In genomic region chr6:130047440-130047995, GRCh38 we compare ENCODE assay signal across 1 cellular context.
TF ChIP-seq lines count a peak whose summit lies in the region.

No MANE protein-coding gene starts in this region.

TF ChIP-seq in WTC11, 78 proteins besides CTCF, POLR2A, EP300 and RAD21:
- no peak for TF ChIP-seq ARID4B (CRISPR knock-in tag; IDR thresholded peaks at IDR 0.05; ENCODE audit: borderline replicate concordance)
- TF ChIP-seq ZNF121 (CRISPR knock-in tag; IDR thresholded peaks at IDR 0.05) = no peak
- TF ChIP-seq ZNF263 (CRISPR knock-in tag; IDR thresholded peaks at IDR 0.05; ENCODE audit: low read depth) = no peak
- TF ChIP-seq ZNF317 (CRISPR knock-in tag; IDR thresholded peaks at IDR 0.05; ENCODE audit: borderline replicate concordance, low read depth) = no peak
- no peak for TF ChIP-seq USF1 (CRISPR knock-in tag; IDR thresholded peaks at IDR 0.05)
- no peak for TF ChIP-seq SMAD4 (CRISPR knock-in tag; IDR thresholded peaks at IDR 0.05)
- no peak for TF ChIP-seq ZBTB43 (CRISPR knock-in tag; IDR thresholded peaks at IDR 0.05)
- TF ChIP-seq ATF1 (CRISPR knock-in tag; IDR thresholded peaks at IDR 0.05) = no peak
- TF ChIP-seq OVOL2 (CRISPR knock-in tag; IDR thresholded peaks at IDR 0.05; ENCODE audit: borderline replicate concordance) = no peak
- no peak for TF ChIP-seq SP1 (CRISPR knock-in tag; conservative IDR thresholded peaks at IDR 0.05)
- no peak for TF ChIP-seq ZNF532 (CRISPR knock-in tag; IDR thresholded peaks at IDR 0.05; ENCODE audit: borderline replicate concordance)
- no peak for TF ChIP-seq ZNF138 (CRISPR knock-in tag; conservative IDR thresholded peaks at IDR 0.05)
- TF ChIP-seq FOXK1 (CRISPR knock-in tag; IDR thresholded peaks at IDR 0.05) = no peak
- no peak for TF ChIP-seq USF2 (CRISPR knock-in tag; IDR thresholded peaks at IDR 0.05)
- no peak for TF ChIP-seq NR2C2 (CRISPR knock-in tag; IDR thresholded peaks at IDR 0.05)
- no peak for TF ChIP-seq STAT6 (CRISPR knock-in tag; conservative IDR thresholded peaks at IDR 0.05; ENCODE audit: low read depth)
- TF ChIP-seq ATF2 (CRISPR knock-in tag; IDR thresholded peaks at IDR 0.05; ENCODE audit: borderline replicate concordance, low read depth) = no peak
- TF ChIP-seq E2F4 (CRISPR knock-in tag; IDR thresholded peaks at IDR 0.05; ENCODE audit: borderline replicate concordance, low read depth) = no peak
- no peak for TF ChIP-seq NFYB (CRISPR knock-in tag; conservative IDR thresholded peaks at IDR 0.05; ENCODE audit: low read depth)
- TF ChIP-seq CREM (CRISPR knock-in tag; IDR thresholded peaks at IDR 0.05) = no peak
